23 cellular contexts compared by ENCODE assay signal in the genomic region with DNA sequence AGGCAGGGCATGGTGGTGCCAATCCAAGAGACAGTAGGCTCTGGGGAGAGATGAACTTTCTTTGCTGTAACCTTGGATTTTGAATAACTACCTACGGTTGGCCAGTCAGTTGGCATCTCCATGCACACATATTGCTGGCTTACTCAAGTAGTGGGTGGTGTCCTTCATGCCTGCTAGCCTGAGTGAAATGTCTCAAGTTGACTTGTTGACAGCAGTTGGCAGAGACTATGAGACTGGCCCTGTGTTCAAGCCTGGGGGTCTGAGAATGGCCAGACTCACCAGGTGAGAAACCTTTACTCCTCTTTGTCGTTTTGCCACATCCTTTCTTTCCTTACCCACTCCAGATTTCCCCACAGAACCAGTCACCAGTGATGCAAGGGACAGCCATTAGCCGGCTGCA.
"Had no signal": no experiment of that assay in that cellular context is flagged by ENCODE, and none has a peak within 500 bp of the region (broad histone marks: within the 10 kb centered on the region; RNA-seq: fewer than 3 reads in every experiment).

No MANE protein-coding gene starts in this region.

- H3K4me1 ChIP-seq: neural progenitor cell, pancreas, prostate gland, right lobe of liver, sigmoid colon, stomach, thyroid gland, tibial nerve, upper lobe of left lung, vagina had no signal

- DNase-seq: natural killer cell; pancreas; retina; right cardiac atrium; right lobe of liver; sigmoid colon; small intestine; stimulated activated CD4-positive, alpha-beta T cell treated with anti-CD3 and anti-CD28 coated beads, Interleukin-15, amount 100 ng/mL, for 24 hours; stimulated activated CD4-positive, alpha-beta T cell treated with anti-CD3 and anti-CD28 coated beads, Interleukin-2, amount 100 ng/mL, for 24 hours; stimulated activated CD4-positive, alpha-beta T cell treated with anti-CD3 and anti-CD28 coated beads, Interleukin-2, amount 100 ng/mL, for 48 hours; stimulated activated CD4-positive, alpha-beta T cell treated with anti-CD3 and anti-CD28 coated beads, Interleukin-4, amount 100 ng/mL, for 24 hours; stimulated activated naive B cell treated with anti-CD40 and anti-IgM and Interleukin-4, amounts not matched to agents 10 μg/mL and 1 μg/mL and 100 μg/mL, for 72 hours; stimulated activated naive CD4-positive, alpha-beta T cell treated with Interleukin-2 at 50 U/mL for 16 hours; stomach; trophoblast cell; upper lobe of left lung had no signal

- H3K27me3 ChIP-seq: neural progenitor cell, right lobe of liver, sigmoid colon, stomach, thyroid gland, tibial nerve, upper lobe of left lung, vagina had no signal

- H3K27ac ChIP-seq: neural progenitor cell, pancreas, prostate gland, right lobe of liver, sigmoid colon, stomach, thoracic aorta, thyroid gland, tibial nerve, upper lobe of left lung, vagina had no signal

- H3K36me3 ChIP-seq: neural progenitor cell, pancreas, prostate gland, right lobe of liver, sigmoid colon, stomach, thoracic aorta, thyroid gland, tibial nerve, upper lobe of left lung, vagina had no signal

- H3K9me3 ChIP-seq: pancreas, prostate gland, right lobe of liver, sigmoid colon, stomach, thoracic aorta, thyroid gland, tibial nerve, upper lobe of left lung, vagina had no signal

- ATAC-seq: natural killer cell; pancreas; right lobe of liver; stimulated activated effector memory CD8-positive, alpha-beta T cell treated with anti-CD3 and anti-CD28 coated beads, Interleukin-12 subunit alpha, Interleukin-12 subunit beta, amount 100 ng/mL, for 72 hours; stimulated activated naive B cell treated with anti-CD40 and anti-IgM and Interleukin-4, amounts not matched to agents 10 μg/mL and 1 μg/mL and 100 μg/mL, for 72 hours had no signal

- H2AFZ ChIP-seq: neural progenitor cell had no signal

- H3K9ac ChIP-seq: neural progenitor cell had no signal

- H3K4me3 ChIP-seq: neural progenitor cell, pancreas, prostate gland, right lobe of liver, sigmoid colon, stomach, thoracic aorta, thyroid gland, tibial nerve, upper lobe of left lung, vagina had no signal

- H3K4me2 ChIP-seq: neural progenitor cell had no signal
